1 cellular context compared by ENCODE assay signal in the genomic region with DNA sequence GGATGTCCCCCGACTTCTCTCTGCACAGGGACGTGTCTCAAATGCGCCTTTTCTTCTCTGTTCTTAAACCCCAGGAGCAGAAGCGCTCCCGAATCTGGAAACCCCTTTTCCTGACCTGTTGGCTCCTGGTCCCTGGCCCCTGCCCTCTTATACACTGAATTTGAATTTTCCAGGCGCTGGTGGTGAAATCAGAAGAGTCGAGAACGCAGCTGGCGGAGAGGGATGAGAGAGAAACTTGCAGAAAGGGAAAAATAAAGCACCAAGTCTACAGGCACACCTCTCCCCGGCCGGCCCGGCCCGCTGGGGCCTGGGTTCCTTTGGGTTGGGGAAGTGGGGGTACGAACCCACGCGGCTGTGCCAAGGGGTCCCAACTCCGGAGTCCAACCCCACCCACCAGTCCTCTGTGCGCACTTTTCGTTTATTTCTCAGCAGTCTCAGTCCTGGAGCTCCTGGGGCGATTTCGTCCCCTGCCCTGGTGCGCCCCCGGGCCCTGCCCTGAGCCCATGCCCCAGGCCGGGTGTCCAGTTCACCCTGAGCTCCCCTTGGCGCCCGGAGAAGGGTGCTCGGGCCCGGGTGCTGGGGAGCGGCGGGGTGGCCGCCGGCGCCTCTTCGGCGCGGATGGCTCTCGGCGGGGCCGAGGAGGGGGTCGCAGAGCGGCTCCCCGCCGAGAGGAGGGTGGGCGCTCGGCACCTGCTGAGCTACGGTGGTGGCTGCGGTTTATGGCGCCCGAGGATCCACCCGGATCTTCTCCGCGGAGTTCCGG.
TF ChIP-seq lines count a peak whose summit lies in the region.

No MANE protein-coding gene starts in this region.

TF ChIP-seq in GM12878, 131 proteins besides CTCF, POLR2A, EP300 and RAD21:
- TF ChIP-seq SUZ12 (IDR thresholded peaks at IDR 0.05; ENCODE audit: unreplicated experiment) (peak; percentile 76), ZNF24 (IDR thresholded peaks at IDR 0.05) (no peak), EZH2 (IDR thresholded peaks at IDR 0.05; ENCODE audit: borderline replicate concordance, control insufficient read depth, low read depth, low read length) (peak; percentile 59; the same call in 1 of the 2 replicates), HDAC2 (IDR thresholded peaks at IDR 0.05) (no peak), BMI1 (IDR thresholded peaks at IDR 0.05; ENCODE audit: borderline replicate concordance) (peak; percentile 90), NBN (IDR thresholded peaks at IDR 0.05) (no peak), CBX3 (IDR thresholded peaks at IDR 0.05; ENCODE audit: borderline replicate concordance, low read depth) (no peak)
- TF ChIP-seq, protein P1, sequence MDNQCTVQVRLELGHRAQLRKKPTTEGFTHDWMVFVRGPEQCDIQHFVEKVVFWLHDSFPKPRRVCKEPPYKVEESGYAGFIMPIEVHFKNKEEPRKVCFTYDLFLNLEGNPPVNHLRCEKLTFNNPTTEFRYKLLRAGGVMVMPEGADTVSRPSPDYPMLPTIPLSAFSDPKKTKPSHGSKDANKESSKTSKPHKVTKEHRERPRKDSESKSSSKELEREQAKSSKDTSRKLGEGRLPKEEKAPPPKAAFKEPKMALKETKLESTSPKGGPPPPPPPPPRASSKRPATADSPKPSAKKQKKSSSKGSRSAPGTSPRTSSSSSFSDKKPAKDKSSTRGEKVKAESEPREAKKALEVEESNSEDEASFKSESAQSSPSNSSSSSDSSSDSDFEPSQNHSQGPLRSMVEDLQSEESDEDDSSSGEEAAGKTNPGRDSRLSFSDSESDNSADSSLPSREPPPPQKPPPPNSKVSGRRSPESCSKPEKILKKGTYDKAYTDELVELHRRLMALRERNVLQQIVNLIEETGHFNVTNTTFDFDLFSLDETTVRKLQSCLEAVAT (IDR thresholded peaks at IDR 0.05), result no peak
TF ChIP-seq in GM12878: peak in this region for 3.
